1 cellular context compared by ENCODE assay signal in genomic region chr1:192808588-192809285, GRCh38.
A peak's percentile ranks its signal among the peaks of the same experiment; 100 is the strongest.
TF ChIP-seq lines count a peak whose summit lies in the region.

Gene RGS2 (plus strand): TSS chr1:192809039. CDS start chr1:192809072, 33 bp downstream.

TF ChIP-seq in K562, 482 proteins besides CTCF, POLR2A, EP300 and RAD21 (continued from another document and continues in another):
- TF ChIP-seq AFF4 (CRISPR knock-in tag; IDR thresholded peaks at IDR 0.05), result 0 out of 2 replicates have a peak, but pooled peaks have one; percentile 69
- peak; percentile 63; the same call in 1 of the 2 replicates for TF ChIP-seq RB1 (IDR thresholded peaks at IDR 0.05; ENCODE audit: low read depth)
- TF ChIP-seq C11orf30 (IDR thresholded peaks at IDR 0.05; ENCODE audit: low read depth), result peak; percentile 66
- no peak; the same call in 1 of the 2 replicates for TF ChIP-seq DIDO1 (tag; IDR thresholded peaks at IDR 0.05; ENCODE audit: low read depth)
- TF ChIP-seq KAT2B (IDR thresholded peaks at IDR 0.05; ENCODE audit: low read depth, low read length), result no peak
- TF ChIP-seq PHB2 (IDR thresholded peaks at IDR 0.05; ENCODE audit: low read depth), result no peak
- 0 out of 2 replicates have a peak, but pooled peaks have one; percentile 18 for TF ChIP-seq EGR1 (conservative IDR thresholded peaks at IDR 0.05)
- TF ChIP-seq ATF3 (IDR thresholded peaks at IDR 0.05), result no peak
- TF ChIP-seq ATF3 (CRISPR knock-in tag; conservative IDR thresholded peaks at IDR 0.05), result no peak
- TF ChIP-seq STAT5A (IDR thresholded peaks at IDR 0.05; ENCODE audit: borderline replicate concordance, low read length), result 0 out of 2 replicates have a peak, but pooled peaks have one; percentile 10
- no peak for TF ChIP-seq ZNF609 (CRISPR knock-in tag; IDR thresholded peaks at IDR 0.05; ENCODE audit: borderline replicate concordance)
- no peak for TF ChIP-seq SMAD1 (IDR thresholded peaks at IDR 0.05; ENCODE audit: low read depth, low read length, partially characterized antibody)
- peak; percentile 64; the same call in 1 of the 2 replicates for TF ChIP-seq GATAD2A (IDR thresholded peaks at IDR 0.05)
- TF ChIP-seq ZNF778 (CRISPR knock-in tag; IDR thresholded peaks at IDR 0.05), result no peak
- no peak for TF ChIP-seq ETV6 (IDR thresholded peaks at IDR 0.05; ENCODE audit: borderline replicate concordance in 1 of 2, low read depth in 2 of 2, low read length in 1 of 2)
- peak; percentile 45; the same call in 1 of the 2 replicates for TF ChIP-seq ETV6 (CRISPR knock-in tag; IDR thresholded peaks at IDR 0.05; ENCODE audit: borderline replicate concordance)
- no peak for TF ChIP-seq ZNF146 (CRISPR knock-in tag; IDR thresholded peaks at IDR 0.05; ENCODE audit: unreplicated experiment)
- TF ChIP-seq E2F1 (CRISPR knock-in tag; IDR thresholded peaks at IDR 0.05), result no peak
- TF ChIP-seq KAT8 (IDR thresholded peaks at IDR 0.05; ENCODE audit: low read depth), result no peak
- peak; percentile 72 for TF ChIP-seq ATF7 (IDR thresholded peaks at IDR 0.05)
- peak; percentile 38; the same call in 1 of the 2 replicates for TF ChIP-seq JUND (IDR thresholded peaks at IDR 0.05; ENCODE audit: borderline replicate concordance, low read depth, low read length)
- no peak; the same call in 1 of the 3 replicates for TF ChIP-seq JUND (tag; IDR thresholded peaks at IDR 0.05; ENCODE audit: borderline replicate concordance, low read depth, low read length)
- no peak for TF ChIP-seq RNF219 (CRISPR knock-in tag; IDR thresholded peaks at IDR 0.05)
- TF ChIP-seq SPI1 (IDR thresholded peaks at IDR 0.05; ENCODE audit: borderline replicate concordance, low read depth, low read length), result no peak
- TF ChIP-seq PML (IDR thresholded peaks at IDR 0.05; ENCODE audit: low read length), result peak; percentile 63; the same call in 1 of the 2 replicates
- peak; percentile 50; the same call in 1 of the 2 replicates for TF ChIP-seq CREB3 (tag; conservative IDR thresholded peaks at IDR 0.05; ENCODE audit: low read depth)
- TF ChIP-seq FOXJ3 (CRISPR knock-in tag; IDR thresholded peaks at IDR 0.05), result no peak
- peak; percentile 71 for TF ChIP-seq TAF9B (IDR thresholded peaks at IDR 0.05; ENCODE audit: partially characterized antibody)
- TF ChIP-seq NELFE (IDR thresholded peaks at IDR 0.05; ENCODE audit: insufficient read depth, insufficient read length), result peak; percentile 57
- TF ChIP-seq ADNP (tag; IDR thresholded peaks at IDR 0.05), result no peak
- TF ChIP-seq PPARD (CRISPR knock-in tag; IDR thresholded peaks at IDR 0.05), result no peak
- TF ChIP-seq SP1 (CRISPR knock-in tag; IDR thresholded peaks at IDR 0.05), result peak; percentile 88
- no peak for TF ChIP-seq SETDB1 (IDR thresholded peaks at IDR 0.05; ENCODE audit: low read length)
- TF ChIP-seq ZNF224 (CRISPR knock-in tag; IDR thresholded peaks at IDR 0.05), result no peak
- TF ChIP-seq ZNF75A (CRISPR knock-in tag; IDR thresholded peaks at IDR 0.05), result no peak
- peak; percentile 40; the same call in 1 of the 2 replicates for TF ChIP-seq ZNF431 (CRISPR knock-in tag; IDR thresholded peaks at IDR 0.05)
- TF ChIP-seq ZNF830 (CRISPR knock-in tag; IDR thresholded peaks at IDR 0.05), result no peak
- TF ChIP-seq DMBX1 (CRISPR knock-in tag; IDR thresholded peaks at IDR 0.05; ENCODE audit: borderline replicate concordance), result 0 out of 2 replicates have a peak, but pooled peaks have one; percentile 29
- TF ChIP-seq GTF2E2 (tag; IDR thresholded peaks at IDR 0.05), result 0 out of 2 replicates have a peak, but pooled peaks have one; percentile 56
- TF ChIP-seq CBFA2T2 (conservative IDR thresholded peaks at IDR 0.05), result no peak
- peak in 1 of 2 experiments; percentile 47 for TF ChIP-seq AFF1 (IDR thresholded peaks at IDR 0.05; ENCODE audit: low read depth in 1 of 2, partially characterized antibody in 2 of 2)
- peak; percentile 10; the same call in 1 of the 2 replicates for TF ChIP-seq TAL1 (IDR thresholded peaks at IDR 0.05)
- TF ChIP-seq KAT7 (CRISPR knock-in tag; IDR thresholded peaks at IDR 0.05; ENCODE audit: borderline replicate concordance), result no peak; the same call in 1 of the 2 replicates
- peak; percentile 25; the same call in 1 of the 2 replicates for TF ChIP-seq SMARCE1 (IDR thresholded peaks at IDR 0.05)
- no peak for TF ChIP-seq IFI16 (CRISPR knock-in tag; IDR thresholded peaks at IDR 0.05)
- peak; percentile 19 for TF ChIP-seq NFYB (IDR thresholded peaks at IDR 0.05; ENCODE audit: extremely low read depth, insufficient read length)
- TF ChIP-seq ZNF511 (CRISPR knock-in tag; IDR thresholded peaks at IDR 0.05), result peak; percentile 64; the same call in 1 of the 2 replicates
- TF ChIP-seq TBP (optimal IDR thresholded peaks at IDR 0.05; ENCODE audit: low read depth, low read length), result peak; percentile 98
